Comparison of ENCODE assay signal across 1 cellular context in the genomic region with DNA sequence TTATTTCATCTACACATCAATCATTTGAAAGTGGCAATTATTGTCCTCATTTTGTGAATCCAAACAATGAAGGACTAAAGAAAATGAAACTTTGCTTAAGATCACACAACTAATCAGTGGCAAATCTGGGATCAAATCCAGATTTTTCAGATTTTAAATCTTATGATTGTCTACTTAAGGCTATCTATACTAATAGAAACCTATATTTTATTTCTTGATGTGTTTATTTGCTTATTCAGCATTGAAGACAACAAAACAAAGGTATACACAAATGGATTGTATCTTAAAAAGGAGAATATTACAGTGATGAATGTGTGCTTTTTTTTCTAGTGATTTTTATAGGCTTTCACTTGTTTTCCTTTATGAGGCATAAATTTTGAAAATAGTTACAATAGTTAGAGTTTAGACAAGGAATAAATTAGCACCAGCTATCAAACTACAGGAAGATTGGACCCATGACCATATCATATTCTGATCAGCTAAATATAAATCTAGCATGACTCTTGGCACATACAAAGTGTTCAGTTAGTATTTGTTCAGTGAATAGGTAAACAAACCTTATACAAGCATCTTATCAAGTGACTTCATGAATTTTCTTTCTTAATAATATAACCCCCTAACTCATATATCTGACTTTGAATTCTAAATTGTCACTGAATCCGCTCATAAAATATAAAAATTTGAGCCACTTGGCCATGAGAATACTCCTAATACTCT.
A peak's percentile ranks its signal among the peaks of the same experiment; 100 is the strongest.
TF ChIP-seq lines count a peak whose summit lies in the region.

No MANE protein-coding gene starts in this region.

TF ChIP-seq in HepG2, 621 proteins besides CTCF, POLR2A, EP300 and RAD21:
- TF ChIP-seq MAFK (conservative IDR thresholded peaks at IDR 0.05 in 1 of 2, IDR thresholded peaks at IDR 0.05 in 1 of 2; ENCODE audit: low read length in 2 of 2) (peak; percentile 75 to 77), MAFF (IDR thresholded peaks at IDR 0.05; ENCODE audit: low read depth, low read length) (peak; percentile 53; the same call in 1 of the 2 replicates), ZNF335 (CRISPR knock-in tag; IDR thresholded peaks at IDR 0.05) (no peak), FOXA1 (IDR thresholded peaks at IDR 0.05) (peak; percentile 29; the same call in 1 of the 2 replicates), FOXA1 (CRISPR knock-in tag; IDR thresholded peaks at IDR 0.05) (peak; percentile 16; the same call in 1 of the 2 replicates), FOXA3 (CRISPR knock-in tag; IDR thresholded peaks at IDR 0.05) (peak; percentile 11; the same call in 1 of the 2 replicates), MEIS1 (CRISPR knock-in tag; IDR thresholded peaks at IDR 0.05; ENCODE audit: borderline replicate concordance) (no peak), MLLT10 (CRISPR knock-in tag; IDR thresholded peaks at IDR 0.05) (no peak), ATM (IDR thresholded peaks at IDR 0.05; ENCODE audit: borderline replicate concordance) (peak; percentile 73; the same call in 1 of the 2 replicates), GATAD2A (CRISPR knock-in tag; IDR thresholded peaks at IDR 0.05) (peak; percentile 36; the same call in 1 of the 2 replicates), NFIB (CRISPR knock-in tag; IDR thresholded peaks at IDR 0.05; ENCODE audit: borderline replicate concordance) (no peak)
- TF ChIP-seq, protein P1, sequence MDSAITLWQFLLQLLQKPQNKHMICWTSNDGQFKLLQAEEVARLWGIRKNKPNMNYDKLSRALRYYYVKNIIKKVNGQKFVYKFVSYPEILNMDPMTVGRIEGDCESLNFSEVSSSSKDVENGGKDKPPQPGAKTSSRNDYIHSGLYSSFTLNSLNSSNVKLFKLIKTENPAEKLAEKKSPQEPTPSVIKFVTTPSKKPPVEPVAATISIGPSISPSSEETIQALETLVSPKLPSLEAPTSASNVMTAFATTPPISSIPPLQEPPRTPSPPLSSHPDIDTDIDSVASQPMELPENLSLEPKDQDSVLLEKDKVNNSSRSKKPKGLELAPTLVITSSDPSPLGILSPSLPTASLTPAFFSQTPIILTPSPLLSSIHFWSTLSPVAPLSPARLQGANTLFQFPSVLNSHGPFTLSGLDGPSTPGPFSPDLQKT (CRISPR knock-in tag; IDR thresholded peaks at IDR 0.05; ENCODE audit: borderline replicate concordance): no peak
- TF ChIP-seq, protein P2, sequence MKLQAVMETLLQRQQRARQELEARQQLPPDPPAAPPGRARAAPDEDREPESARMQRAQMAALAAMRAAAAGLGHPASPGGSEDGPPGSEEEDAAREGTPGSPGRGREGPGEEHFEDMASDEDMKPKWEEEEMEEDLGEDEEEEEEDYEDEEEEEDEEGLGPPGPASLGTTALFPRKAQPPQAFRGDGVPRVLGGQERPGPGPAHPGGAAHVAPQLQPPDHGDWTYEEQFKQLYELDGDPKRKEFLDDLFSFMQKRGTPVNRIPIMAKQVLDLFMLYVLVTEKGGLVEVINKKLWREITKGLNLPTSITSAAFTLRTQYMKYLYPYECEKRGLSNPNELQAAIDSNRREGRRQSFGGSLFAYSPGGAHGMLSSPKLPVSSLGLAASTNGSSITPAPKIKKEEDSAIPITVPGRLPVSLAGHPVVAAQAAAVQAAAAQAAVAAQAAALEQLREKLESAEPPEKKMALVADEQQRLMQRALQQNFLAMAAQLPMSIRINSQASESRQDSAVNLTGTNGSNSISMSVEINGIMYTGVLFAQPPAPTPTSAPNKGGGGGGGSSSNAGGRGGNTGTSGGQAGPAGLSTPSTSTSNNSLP (IDR thresholded peaks at IDR 0.05; ENCODE audit: low read depth, low read length): peak; percentile 76
- TF ChIP-seq, protein P3, sequence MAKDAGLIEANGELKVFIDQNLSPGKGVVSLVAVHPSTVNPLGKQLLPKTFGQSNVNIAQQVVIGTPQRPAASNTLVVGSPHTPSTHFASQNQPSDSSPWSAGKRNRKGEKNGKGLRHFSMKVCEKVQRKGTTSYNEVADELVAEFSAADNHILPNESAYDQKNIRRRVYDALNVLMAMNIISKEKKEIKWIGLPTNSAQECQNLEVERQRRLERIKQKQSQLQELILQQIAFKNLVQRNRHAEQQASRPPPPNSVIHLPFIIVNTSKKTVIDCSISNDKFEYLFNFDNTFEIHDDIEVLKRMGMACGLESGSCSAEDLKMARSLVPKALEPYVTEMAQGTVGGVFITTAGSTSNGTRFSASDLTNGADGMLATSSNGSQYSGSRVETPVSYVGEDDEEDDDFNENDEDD (CRISPR knock-in tag; IDR thresholded peaks at IDR 0.05; ENCODE audit: borderline replicate concordance): no peak
TF ChIP-seq in HepG2: peak in this region for 7.
